ENCODE assay signal across 33 cellular contexts in genomic region chr4:44684648-44685047, GRCh38. TPM values are rescaled to one million over a fixed set of nuclear protein-coding genes. Genes with fewer than 3 reads are reported as not detected.
"Had no signal": no experiment of that assay in that cellular context is flagged by ENCODE, and none has a peak within 500 bp of the region (broad histone marks: within the 10 kb centered on the region; RNA-seq: fewer than 3 reads in every experiment).

No MANE protein-coding gene starts in this region.

- H3K4me3 Mint-ChIP-seq: activated CD8-positive, alpha-beta memory T cell treated with anti-CD3 and anti-CD28 coated beads, Interleukin-2, amount 10 ng/mL, durations not matched to agents 7 days and 5 days; activated naive CD4-positive, alpha-beta T cell treated with anti-CD3 and anti-CD28 coated beads for 36 hours; brain had no signal

- DNase-seq: activated CD4-positive, alpha-beta T cell treated with anti-CD3 and anti-CD28 coated beads for 1 hour; activated CD4-positive, alpha-beta T cell treated with anti-CD3 and anti-CD28 coated beads for 48 hours; activated CD4-positive, alpha-beta T cell treated with anti-CD3 and anti-CD28 coated beads, Interleukin-2, amount 50 U/mL, for 48 hours; activated CD4-positive, CD25-positive, alpha-beta regulatory T cell; activated CD8-positive, alpha-beta memory T cell treated with anti-CD3 and anti-CD28 coated beads for 24 hours; activated CD8-positive, alpha-beta memory T cell treated with anti-CD3 and anti-CD28 coated beads, Interleukin-2, amount 10 ng/mL, durations not matched to agents 7 days and 5 days; activated CD8-positive, alpha-beta memory T cell treated with anti-CD3 and anti-CD28 coated beads, Interleukin-2, amount 50 U/mL, for 48 hours; activated gamma-delta T cell treated with Interleukin-2 at 50 U/mL for 16 hours; activated naive CD4-positive, alpha-beta T cell treated with anti-CD3 and anti-CD28 coated beads for 36 hours; anterior cingulate cortex; caudate nucleus; IMR-90; NCI-H1105; NCI-H1417 treated with DMSO at 0.1 percent for 48 hours; NCI-H187 treated with DMSO at 0.1 percent for 48 hours; NCI-H2081; NCI-H2171 treated with DMSO at 0.1 percent for 48 hours; NCI-H226; NCI-H446 treated with DMSO at 0.1 percent for 48 hours; NCI-H524 treated with DMSO at 0.1 percent for 48 hours; PC-3; Peyer's patch; RPMI8226; SHP77 treated with DMSO at 0.1 percent for 48 hours; SW 1271; T-helper 1 cell; T1000; WERI-Rb-1 had no signal

- H3K9me3 Mint-ChIP-seq: activated naive CD4-positive, alpha-beta T cell treated with anti-CD3 and anti-CD28 coated beads for 36 hours; brain had no signal

- ATAC-seq: activated CD8-positive, alpha-beta memory T cell treated with anti-CD3 and anti-CD28 coated beads, Interleukin-2, amount 10 ng/mL, durations not matched to agents 7 days and 5 days; K562; PC-3 had no signal

- H3K27me3 Mint-ChIP-seq: activated CD8-positive, alpha-beta memory T cell treated with anti-CD3 and anti-CD28 coated beads, Interleukin-2, amount 10 ng/mL, durations not matched to agents 7 days and 5 days; brain had no signal

- H3K27ac Mint-ChIP-seq: activated CD8-positive, alpha-beta memory T cell treated with anti-CD3 and anti-CD28 coated beads, Interleukin-2, amount 10 ng/mL, durations not matched to agents 7 days and 5 days; activated naive CD4-positive, alpha-beta T cell treated with anti-CD3 and anti-CD28 coated beads for 36 hours had no signal

RNA-seq across cellular contexts. Expression of gene YIPF7, which starts 33.2 kb away (rescaled TPM):
- total RNA-seq: activated CD8-positive, alpha-beta memory T cell treated with anti-CD3 and anti-CD28 coated beads, Interleukin-2, amount 10 ng/mL, durations not matched to agents 7 days and 5 days; activated naive CD4-positive, alpha-beta T cell treated with anti-CD3 and anti-CD28 coated beads for 36 hours; IMR-90; K562; M059J; PC-3; Peyer's patch; SJSA1; T-helper 2 cell treated with Interferon-gamma antibody and Interleukin-4, amounts not matched to agents 100 ng/mL and 5 ng/mL, for 36 hours had no signal
